ENCODE assay signal across 8 cellular contexts in genomic region chr15:89136818-89137772, GRCh38. TPM values are rescaled to one million over a fixed set of nuclear protein-coding genes. Genes with fewer than 3 reads are reported as not detected.
DNase-seq lines count a peak whose midpoint lies in the region; ATAC-seq and TF ChIP-seq lines count a peak whose summit lies in the region.

No MANE protein-coding gene starts in this region.

- no peaks in the 10 kb centered on the region for H3K27me3 Mint-ChIP-seq in activated CD4-positive, alpha-beta T cell treated with anti-CD3 and anti-CD28 coated beads for 36 hours
- no peaks in the 10 kb centered on the region for H3K27me3 Mint-ChIP-seq in mesothelial cell of epicardium (ENCODE audit: low read depth)

- H3K4me3 ChIP-seq in tibial artery, result no peak overlapping the region

- peak overlapping the region; percentile 17 for H3K27ac Mint-ChIP-seq in activated CD4-positive, alpha-beta T cell treated with anti-CD3 and anti-CD28 coated beads for 36 hours
- peak overlapping the region; percentile 81 for H3K27ac Mint-ChIP-seq in mesothelial cell of epicardium

- peaks cover 25% of the 10 kb centered on the region for H3K36me3 Mint-ChIP-seq in activated CD4-positive, alpha-beta T cell treated with anti-CD3 and anti-CD28 coated beads for 36 hours (ENCODE audit: low read depth)
- H3K36me3 Mint-ChIP-seq in mesothelial cell of epicardium, result peaks cover 2% of the 10 kb centered on the region

- POLR2A ChIA-PET in activated CD4-positive, alpha-beta T cell treated with anti-CD3 and anti-CD28 coated beads for 36 hours (lab: Charles Lee), result interaction anchor here (0.5 kb wide), 1 partner anchor 34 kb away, joined by 3 read pairs; no protein-coding TSS in a partner anchor
- POLR2A ChIA-PET in GM10248 (lab: Yijun Ruan, JAX), result no interaction called here

- peaks cover 0 to 94% (median 61%) of the 10 kb centered on the region in 4 donors for H3K4me1 ChIP-seq in tibial artery

- TF ChIP-seq CTCF in mesothelial cell of epicardium (IDR thresholded peaks at IDR 0.05; ENCODE audit: unreplicated experiment) (no peak), tibial artery (IDR thresholded peaks at IDR 0.05) (peak in 1 of 2 experiments; percentile 12), GM10248 (IDR thresholded peaks at IDR 0.05; ENCODE audit: control extremely low read depth, extremely low read depth, low read depth, missing control alignments) (no peak)

- H3K9me3 Mint-ChIP-seq in activated CD4-positive, alpha-beta T cell treated with anti-CD3 and anti-CD28 coated beads for 36 hours (ENCODE audit: low read depth), result no peaks in the 10 kb centered on the region
- H3K9me3 Mint-ChIP-seq in mesothelial cell of epicardium, result no peaks in the 10 kb centered on the region

- H3K4me1 Mint-ChIP-seq in activated CD4-positive, alpha-beta T cell treated with anti-CD3 and anti-CD28 coated beads for 36 hours, result peaks cover 28% of the 10 kb centered on the region
- peaks cover 12% of the 10 kb centered on the region for H3K4me1 Mint-ChIP-seq in mesothelial cell of epicardium

- H3K9me3 ChIP-seq in tibial artery, result no peaks in the 10 kb centered on the region

- no peaks in the 10 kb centered on the region for H3K36me3 ChIP-seq in tibial artery

- intact Hi-C loops in activated CD4-positive, alpha-beta T cell treated with anti-CD3 and anti-CD28 coated beads for 36 hours (cut with DNase I, micrococcal nuclease), result no loop called here
- intact Hi-C loops in tibial artery (cut with DNase I; ENCODE audit: low total_unique reads), result no loop called here

- CTCF ChIA-PET in activated CD4-positive, alpha-beta T cell treated with anti-CD3 and anti-CD28 coated beads for 36 hours (lab: Charles Lee), result interaction anchor here (1.8 kb wide), 1 partner anchor 41 kb away, joined by 5 read pairs; no protein-coding TSS in a partner anchor
- CTCF ChIA-PET in GM10248 (lab: Yijun Ruan, JAX), result interaction anchor here (1.0 kb wide), 1 partner anchor 14 kb away, joined by 3 read pairs; no protein-coding TSS in a partner anchor

- no peak overlapping the region for H3K4me3 Mint-ChIP-seq in activated CD4-positive, alpha-beta T cell treated with anti-CD3 and anti-CD28 coated beads for 36 hours
- no peak overlapping the region for H3K4me3 Mint-ChIP-seq in mesothelial cell of epicardium

- peak overlapping the region; percentile 67 to 85 for H3K27ac ChIP-seq in tibial artery

- peak; percentile 74 for ATAC-seq in activated CD4-positive, alpha-beta T cell treated with anti-CD3 and anti-CD28 coated beads for 36 hours
- ATAC-seq in GM19467 (IDR thresholded peaks at IDR 0.05; ENCODE audit: unreplicated experiment), result no peak

- H3K27me3 ChIP-seq in tibial artery, result no peaks in the 10 kb centered on the region

- peak; percentile 27 for DNase-seq in activated CD4-positive, alpha-beta T cell treated with anti-CD3 and anti-CD28 coated beads for 36 hours
- DNase-seq in activated CD4-positive, alpha-beta T cell treated with anti-CD3 and anti-CD28 coated beads, Interleukin-2, amount 50 U/mL, for 1 hour, result no peak
- peak; percentile 81 to 96 for DNase-seq in dermis microvascular lymphatic vessel endothelial cell (ENCODE audit: low read depth in 2 of 2)
- DNase-seq in mesothelial cell of epicardium (ENCODE audit: low spot score in 2 of 2, unreplicated experiment in 2 of 2), result no peak
- peak in 1 of 2 donors; percentile 71 for DNase-seq in tibial artery
- no peak for DNase-seq in NOMO-1 treated with DMSO at 0.1 percent for 48 hours (lab: John Stamatoyannopoulos, UW; ENCODE audit: unreplicated experiment)
- DNase-seq in GM10248 (ENCODE audit: extremely low spot score), result no peak

RNA-seq across cellular contexts. Expression of gene ABHD2, which starts 48.8 kb away (rescaled TPM):
- total RNA-seq in activated CD4-positive, alpha-beta T cell treated with anti-CD3 and anti-CD28 coated beads for 36 hours, result 10 to 100 TPM; 41.5 to 52.1 TPM
- total RNA-seq in dermis microvascular lymphatic vessel endothelial cell (32.1 and 47.9 TPM in 2 replicates), mesothelial cell of epicardium (33.7 to 39.7 TPM (median 39.1 TPM) in 3 replicates)

Comparison
In these comparisons a context has a peak if more than half of its experiments do, and no peak if none do; other contexts are left out.
1. DNase-seq: peak in activated CD4-positive, alpha-beta T cell treated with anti-CD3 and anti-CD28 coated beads for 36 hours (single experiment) and dermis microvascular lymphatic vessel endothelial cell (2 of 2); none in activated CD4-positive, alpha-beta T cell treated with anti-CD3 and anti-CD28 coated beads, Interleukin-2, amount 50 U/mL, for 1 hour (single experiment), mesothelial cell of epicardium (0 of 2), NOMO-1 treated with DMSO at 0.1 percent for 48 hours (single experiment) and GM10248 (single experiment).